Comparison of ENCODE assay signal across 8 cellular contexts in genomic region chr2:106159867-106160785, GRCh38. TPM values are rescaled to one million over a fixed set of nuclear protein-coding genes. Genes with fewer than 3 reads are reported as not detected.
DNase-seq lines count a peak whose midpoint lies in the region; ATAC-seq, FAIRE-seq and TF ChIP-seq lines count a peak whose summit lies in the region.

No MANE protein-coding gene starts in this region.

- no peaks in the 10 kb centered on the region for H3K9me3 ChIP-seq in skeletal muscle tissue (ENCODE audit: control insufficient read depth in 3 of 3, low read length in 3 of 3)

- H3K27me3 ChIP-seq in skeletal muscle tissue (ENCODE audit: control insufficient read depth in 3 of 3, insufficient read depth in 3 of 3, low read length in 3 of 3) = no peaks in the 10 kb centered on the region

- H3K4me3 ChIP-seq in skeletal muscle tissue (ENCODE audit: low read length in 3 of 3) = no peak overlapping the region

- H3K4me1 Mint-ChIP-seq in activated T-helper 17 cell treated with anti-CD3 and anti-CD28 coated beads, Interleukin-2, amount 50 U/mL, for 72 hours = peaks cover 54% of the 10 kb centered on the region
- no peaks in the 10 kb centered on the region for H3K4me1 Mint-ChIP-seq in chondrocyte (ENCODE audit: low read depth)

- TF ChIP-seq CTCF in chondrocyte (IDR thresholded peaks at IDR 0.05) = no peak

- peak overlapping the region; percentile 85 for H3K4me3 Mint-ChIP-seq in activated T-helper 17 cell treated with anti-CD3 and anti-CD28 coated beads, Interleukin-2, amount 50 U/mL, for 72 hours
- H3K4me3 Mint-ChIP-seq in chondrocyte (ENCODE audit: unreplicated experiment) = no peak overlapping the region

- no peaks in the 10 kb centered on the region for H3K27me3 Mint-ChIP-seq in activated T-helper 17 cell treated with anti-CD3 and anti-CD28 coated beads, Interleukin-2, amount 50 U/mL, for 72 hours
- H3K27me3 Mint-ChIP-seq in chondrocyte (ENCODE audit: low read depth) = no peaks in the 10 kb centered on the region

- H3K9ac ChIP-seq in skeletal muscle tissue (ENCODE audit: low read depth in 1 of 3, low read length in 3 of 3) = no peak overlapping the region

- peak; percentile 37 for ATAC-seq in GM18873 (IDR thresholded peaks at IDR 0.05; ENCODE audit: low FRiP score, unreplicated experiment)
- ATAC-seq in activated T-helper 17 cell treated with anti-CD3 and anti-CD28 coated beads, Interleukin-2, amount 50 U/mL, for 72 hours (replicated peaks) = peak; percentile 81
- ATAC-seq in GM21825 (IDR thresholded peaks at IDR 0.05; ENCODE audit: unreplicated experiment) = no peak

- peak; percentile 72 to 80 for DNase-seq in Kasumi-1 (lab: John Stamatoyannopoulos, UW)
- DNase-seq in chondrocyte (ENCODE audit: low spot score) = no peak
- no peak for DNase-seq in erythroblast (lab: John Stamatoyannopoulos, UW)
- DNase-seq in HTR-8/SVneo (ENCODE audit: insufficient read length, low spot score) = no peak

- no peak for TF ChIP-seq POLR2A in erythroblast (IDR thresholded peaks at IDR 0.05; ENCODE audit: low read length)

- H3K27ac ChIP-seq in skeletal muscle tissue (ENCODE audit: low read depth, low read length) = peak overlapping the region; percentile 79

- H3K36me3 ChIP-seq in skeletal muscle tissue (ENCODE audit: control insufficient read depth in 3 of 3, insufficient read depth in 3 of 3, low read length in 3 of 3) = peaks cover 0 to 11% (median 8%) of the 10 kb centered on the region in 3 donors

- FAIRE-seq in HTR-8/SVneo (lab: Jason Lieb, UNC) = no peak

- H3K9me3 Mint-ChIP-seq in activated T-helper 17 cell treated with anti-CD3 and anti-CD28 coated beads, Interleukin-2, amount 50 U/mL, for 72 hours = no peaks in the 10 kb centered on the region
- H3K9me3 Mint-ChIP-seq in chondrocyte (ENCODE audit: low read depth) = peaks cover 3% of the 10 kb centered on the region

- peaks cover 93% of the 10 kb centered on the region for H3K36me3 Mint-ChIP-seq in activated T-helper 17 cell treated with anti-CD3 and anti-CD28 coated beads, Interleukin-2, amount 50 U/mL, for 72 hours (ENCODE audit: low read depth)
- H3K36me3 Mint-ChIP-seq in chondrocyte (ENCODE audit: low read depth) = peaks cover 16% of the 10 kb centered on the region

- H3K27ac Mint-ChIP-seq in activated T-helper 17 cell treated with anti-CD3 and anti-CD28 coated beads, Interleukin-2, amount 50 U/mL, for 72 hours = peak overlapping the region; percentile 83
- no peak overlapping the region for H3K27ac Mint-ChIP-seq in chondrocyte (ENCODE audit: unreplicated experiment)

- H3K4me1 ChIP-seq in skeletal muscle tissue (ENCODE audit: control insufficient read depth in 3 of 3, insufficient read depth in 3 of 3, low read length in 3 of 3) = peaks cover 7 to 10% (median 9%) of the 10 kb centered on the region in 3 donors

RNA-seq across cellular contexts. Expression of gene UXS1, which starts 34.0 kb away (rescaled TPM):
- 100 to 1,000 TPM in 1 of 2 donors, 10 to 100 TPM in 1; 62.0 to 105 TPM for total RNA-seq in activated T-helper 17 cell treated with anti-CD3 and anti-CD28 coated beads, Interleukin-2, amount 50 U/mL, for 72 hours
- total RNA-seq in skeletal muscle tissue (17.7 TPM), chondrocyte (19.7 to 36.6 TPM (median 21.1 TPM) in 3 replicates)

Comparison
In these comparisons a context has a peak if more than half of its experiments do, and no peak if none do; other contexts are left out.
1. DNase-seq: peak in Kasumi-1 (2 of 2); none in chondrocyte (single experiment), erythroblast (0 of 2) and HTR-8/SVneo (single experiment).